Comparison of ENCODE assay signal across 27 cellular contexts in the genomic region with DNA sequence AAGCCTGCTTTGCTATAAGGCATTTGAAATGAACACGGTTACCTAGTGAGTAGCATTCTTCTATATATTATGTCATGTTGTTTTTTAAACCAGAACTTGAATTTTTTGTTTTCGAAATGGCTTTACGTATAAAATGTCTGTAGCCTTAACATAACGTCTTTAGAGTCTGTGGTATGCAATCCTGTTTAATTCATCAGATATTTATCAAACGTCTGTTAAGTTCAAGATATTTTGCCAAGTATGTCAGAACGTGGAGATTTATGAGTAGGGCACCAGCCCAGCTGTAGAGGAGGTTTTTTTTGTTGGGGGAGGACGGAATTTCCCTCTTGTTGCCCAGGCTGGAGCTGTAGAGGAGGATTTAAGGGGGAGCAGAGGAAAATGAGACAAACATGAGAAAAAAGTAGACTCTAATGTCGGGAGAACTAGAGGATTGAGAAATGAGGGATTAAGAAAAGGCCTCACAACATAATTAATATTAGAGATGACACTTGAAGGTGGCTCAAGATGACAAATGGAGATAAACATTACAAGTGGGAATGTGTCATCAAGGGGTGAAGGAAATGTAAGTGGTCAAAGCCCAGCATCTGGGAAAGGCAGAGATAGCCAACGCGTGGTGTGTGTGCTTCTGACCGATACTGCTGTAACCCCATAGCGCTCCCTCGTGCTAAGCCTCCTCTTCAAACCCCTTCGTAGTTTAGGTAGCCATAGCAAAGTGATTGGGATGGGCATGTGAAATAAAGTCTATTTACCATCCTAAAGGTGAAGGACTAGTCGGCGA.
A peak's percentile ranks its signal among the peaks of the same experiment; 100 is the strongest.
DNase-seq lines count a peak whose midpoint lies in the region; ATAC-seq, FAIRE-seq and TF ChIP-seq lines count a peak whose summit lies in the region.
"Had no signal": no experiment of that assay in that cellular context is flagged by ENCODE, and none has a peak within 500 bp of the region (broad histone marks: within the 10 kb centered on the region; RNA-seq: fewer than 3 reads in every experiment).

No MANE protein-coding gene starts in this region.

- no peaks in the 10 kb centered on the region for H3F3A ChIP-seq in PC-3 (ENCODE audit: low read length, unreplicated experiment)

- intact Hi-C loops in PC-3 (cut with micrococcal nuclease) (no loop called here), K562 (cut with micrococcal nuclease) (no loop called here)

- H3K4me3 ChIP-seq in PC-3 (ENCODE audit: low read length) (no peak overlapping the region; the same call in 1 of the 2 replicates), K562 (no peak overlapping the region)
- H3K4me3 ChIP-seq: esophagus squamous epithelium, pancreas, SK-N-MC, upper lobe of left lung had no signal

- no peak for TF ChIP-seq RAD21 in K562 (CRISPR knock-in tag; conservative IDR thresholded peaks at IDR 0.05 in 1 of 2, IDR thresholded peaks at IDR 0.05 in 1 of 2)

- no peak for TF ChIP-seq EP300 in K562 (IDR thresholded peaks at IDR 0.05; ENCODE audit: low read length)

- H3K27ac ChIP-seq in PC-3 (ENCODE audit: low read length) (peak overlapping the region; percentile 48), K562 (ENCODE audit: extremely low read depth, low read depth, low read length) (no peak overlapping the region)
- H3K27ac ChIP-seq: ascending aorta, C4-2B, esophagus squamous epithelium, pancreas, SK-N-MC, upper lobe of left lung had no signal

- H3K27me3 ChIP-seq in PC-3 (ENCODE audit: low read length) = no peaks in the 10 kb centered on the region
- H3K27me3 ChIP-seq in K562 (ENCODE audit: control insufficient read depth in 2 of 2, insufficient read depth in 2 of 2, low read length in 2 of 2) = peaks cover 13 to 20% of the 10 kb centered on the region in 2 experiments; a peak in 4 of 5 replicates
- H3K27me3 ChIP-seq: ascending aorta had no signal

- no peak for FAIRE-seq in K562 (lab: Jason Lieb, UNC)
- FAIRE-seq: endometrium, pancreas had no signal

- CTCF ChIA-PET in PC-3 (lab: Charles Lee) = no interaction called here
- CTCF ChIA-PET in K562 (lab: Yijun Ruan, JAX; ENCODE audit: low intra/inter-chr PET ratio) = no interaction called here

- no peaks in the 10 kb centered on the region for H3K9me1 ChIP-seq in K562 (ENCODE audit: control insufficient read depth, insufficient read depth, low read length)

- H3K36me3 ChIP-seq in PC-3 (ENCODE audit: low read depth, low read length) (no peaks in the 10 kb centered on the region), K562 (ENCODE audit: control insufficient read depth, insufficient read depth, low read length) (no peaks in the 10 kb centered on the region)
- H3K36me3 ChIP-seq: ascending aorta, esophagus squamous epithelium, pancreas, upper lobe of left lung had no signal

- ATAC-seq in PC-3 (no peak), K562 (peak; percentile 60; the same call in 2 of the 3 replicates), left lobe of liver (no peak), HG03039 (IDR thresholded peaks at IDR 0.05; ENCODE audit: unreplicated experiment) (no peak)

- TF ChIP-seq CTCF in PC-3 (conservative IDR thresholded peaks at IDR 0.05; ENCODE audit: low read depth, low read length) (no peak), K562 (IDR thresholded peaks at IDR 0.05 in 2 of 3, conservative IDR thresholded peaks at IDR 0.05 in 1 of 3; ENCODE audit: insufficient read depth in 2 of 3, low read depth in 1 of 3, low read length in 3 of 3) (no peak)

- H4K20me1 ChIP-seq in PC-3 (ENCODE audit: low read length) = no peaks in the 10 kb centered on the region
- no peaks in the 10 kb centered on the region for H4K20me1 ChIP-seq in K562 (replicated peaks; ENCODE audit: control insufficient read depth, insufficient read depth, low read length)

- no peaks in the 10 kb centered on the region for H3K79me2 ChIP-seq in PC-3 (ENCODE audit: low read length)
- no peaks in the 10 kb centered on the region for H3K79me2 ChIP-seq in K562 (ENCODE audit: control insufficient read depth, insufficient read depth, low read length)

- 3% methylated on average over 16 of the region's 16 CpGs for WGBS in K562 (ENCODE audit: insufficient coverage, low coverage, missing lambda C conversion rate)

- BruUV-seq in PC-3 (replicated peaks; lab: Mats Ljungman, UMichigan) = no TSS peak
- BruUV-seq in K562 (replicated peaks; lab: Mats Ljungman, UMichigan) = no TSS peak

- H3K4me1 ChIP-seq in PC-3 (ENCODE audit: insufficient read depth, low read length) = peaks cover 39% of the 10 kb centered on the region
- H3K4me1 ChIP-seq in K562 (replicated peaks in 1 of 2; ENCODE audit: control insufficient read depth in 2 of 2, insufficient read depth in 2 of 2, low read length in 2 of 2) = peaks cover 4 to 9% of the 10 kb centered on the region in 2 experiments; a peak in 4 of 5 replicates
- H3K4me1 ChIP-seq: pancreas had no signal

- H3K9me2 ChIP-seq in PC-3 (replicated peaks; ENCODE audit: low read length) = no peaks in the 10 kb centered on the region

- H3K9me3 ChIP-seq in PC-3 (ENCODE audit: low read length) (no peaks in the 10 kb centered on the region), K562 (replicated peaks; ENCODE audit: control insufficient read depth, insufficient read depth, low read depth, low read length) (no peaks in the 10 kb centered on the region)
- H3K9me3 ChIP-seq: esophagus squamous epithelium, pancreas, upper lobe of left lung had no signal

- H3K9ac ChIP-seq in PC-3 (ENCODE audit: low read length) (no peak overlapping the region), K562 (ENCODE audit: insufficient read depth in 1 of 2, low read depth in 2 of 2, low read length in 2 of 2) (no peak overlapping the region)

- TF ChIP-seq POLR2A in K562 (conservative IDR thresholded peaks at IDR 0.05) = no peak

- DNase-seq in A172 (ENCODE audit: low spot score) (peak; percentile 68), PC-3 (peak; percentile 13), K562 (ENCODE audit: extremely low read depth in 1 of 4, low spot score in 3 of 4) (peak; percentile 23 to 39 (median 28)), kidney tubule cell (ENCODE audit: low spot score) (peak; percentile 5), left lobe of liver (ENCODE audit: low spot score) (no peak), cerebellar cortex (ENCODE audit: low spot score) (no peak), DMS 273 (lab: John Stamatoyannopoulos, UW; ENCODE audit: unreplicated experiment) (no peak)
- DNase-seq: 8988T; activated CD4-positive, CD25-positive, alpha-beta regulatory T cell; activated effector memory CD4-positive, alpha-beta T cell treated with anti-CD3 and anti-CD28 coated beads, Interleukin-2, amount 50 U/mL, for 16 hours; activated naive CD8-positive, alpha-beta T cell treated with anti-CD3 and anti-CD28 coated beads for 36 hours; activated T-cell treated with anti-CD3 and anti-CD28 coated beads, Interleukin-2, amount 50 U/mL, for 24 hours; Calu3; esophagus squamous epithelium; foreskin melanocyte; H7; left cardiac atrium; NCI-H1092; NCI-H1694; NCI-H510A; pancreas; upper lobe of left lung had no signal

- H2AFZ ChIP-seq in PC-3 (ENCODE audit: low read length) = no peak overlapping the region
- H2AFZ ChIP-seq in K562 (ENCODE audit: low read depth, low read length) = no peak overlapping the region

- H3K4me2 ChIP-seq in PC-3 (ENCODE audit: low read length) (peak overlapping the region; percentile 49), K562 (ENCODE audit: insufficient read depth, low read length) (no peak overlapping the region)

- POLR2A ChIA-PET in PC-3 (lab: Charles Lee; ENCODE audit: unreplicated experiment) (no interaction called here), K562 (lab: Yijun Ruan, JAX) (no interaction called here)

- in situ Hi-C loops in K562 (cut with MboI) = no loop called here

TF ChIP-seq in K562, 482 proteins besides CTCF, POLR2A, EP300 and RAD21 (continues in another document):
- no peak for TF ChIP-seq YBX1 (IDR thresholded peaks at IDR 0.05)
- no peak for TF ChIP-seq SMARCA4 (IDR thresholded peaks at IDR 0.05)
- TF ChIP-seq FOXJ2 (tag; IDR thresholded peaks at IDR 0.05) = no peak
- TF ChIP-seq ZFPM2 (CRISPR knock-in tag; IDR thresholded peaks at IDR 0.05) = no peak
- TF ChIP-seq, protein P1, sequence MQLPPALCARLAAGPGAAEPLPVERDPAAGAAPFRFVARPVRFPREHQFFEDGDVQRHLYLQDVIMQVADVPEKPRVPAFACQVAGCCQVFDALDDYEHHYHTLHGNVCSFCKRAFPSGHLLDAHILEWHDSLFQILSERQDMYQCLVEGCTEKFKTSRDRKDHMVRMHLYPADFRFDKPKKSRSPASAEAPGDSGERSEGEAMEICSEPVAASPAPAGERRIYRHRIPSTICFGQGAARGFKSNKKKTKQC (CRISPR knock-in tag; IDR thresholded peaks at IDR 0.05) = no peak
- TF ChIP-seq CHD2 (IDR thresholded peaks at IDR 0.05; ENCODE audit: low read depth, low read length) = no peak
- TF ChIP-seq, protein P2, sequence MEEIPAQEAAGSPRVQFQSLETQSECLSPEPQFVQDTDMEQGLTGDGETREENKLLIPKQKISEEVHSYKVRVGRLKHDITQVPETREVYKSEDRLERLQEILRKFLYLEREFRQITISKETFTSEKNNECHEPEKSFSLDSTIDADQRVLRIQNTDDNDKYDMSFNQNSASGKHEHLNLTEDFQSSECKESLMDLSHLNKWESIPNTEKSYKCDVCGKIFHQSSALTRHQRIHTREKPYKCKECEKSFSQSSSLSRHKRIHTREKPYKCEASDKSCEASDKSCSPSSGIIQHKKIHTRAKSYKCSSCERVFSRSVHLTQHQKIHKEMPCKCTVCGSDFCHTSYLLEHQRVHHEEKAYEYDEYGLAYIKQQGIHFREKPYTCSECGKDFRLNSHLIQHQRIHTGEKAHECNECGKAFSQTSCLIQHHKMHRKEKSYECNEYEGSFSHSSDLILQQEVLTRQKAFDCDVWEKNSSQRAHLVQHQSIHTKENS (CRISPR knock-in tag; IDR thresholded peaks at IDR 0.05) = no peak
- TF ChIP-seq IRF2 (CRISPR knock-in tag; IDR thresholded peaks at IDR 0.05) = no peak
- TF ChIP-seq ZKSCAN8 (CRISPR knock-in tag; IDR thresholded peaks at IDR 0.05) = 0 out of 2 replicates have a peak, but pooled peaks have one; percentile 48
- 0 out of 2 replicates have a peak, but pooled peaks have one; percentile 25 for TF ChIP-seq TCF3 (CRISPR knock-in tag; IDR thresholded peaks at IDR 0.05)

Comparison
In these comparisons a context has a peak if more than half of its experiments do, and no peak if none do; other contexts are left out.
1. DNase-seq: peak in A172 (single experiment), PC-3 (single experiment), K562 (4 of 4) and kidney tubule cell (single experiment); none in left lobe of liver (single experiment), cerebellar cortex (single experiment) and DMS 273 (single experiment).